In the genomic region with DNA sequence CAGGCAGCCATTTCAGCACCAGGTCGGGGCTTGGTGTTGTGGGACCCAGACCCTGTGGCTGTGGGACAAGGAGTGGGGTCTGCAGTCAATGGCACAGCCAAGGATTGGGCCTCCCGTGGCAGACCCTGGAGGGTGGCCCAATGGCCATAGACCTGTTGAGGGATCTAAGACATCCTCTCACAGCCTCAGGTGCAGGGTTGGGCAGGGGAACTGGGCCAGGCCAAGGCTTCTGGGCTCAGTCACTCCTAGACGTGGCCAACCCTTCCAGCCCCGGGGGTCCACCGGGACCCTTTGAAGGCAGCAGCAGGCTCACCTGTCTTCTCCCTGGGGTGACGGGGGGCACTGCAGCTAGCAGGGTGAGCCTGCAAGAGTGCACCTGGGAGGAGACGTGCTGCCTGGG, we compare ENCODE assay signal across 2 cellular contexts.
TF ChIP-seq lines count a peak whose summit lies in the region.

No MANE protein-coding gene starts in this region.

TF ChIP-seq in WTC11, 78 proteins besides CTCF, POLR2A, EP300 and RAD21 (continued from another document):
- TF ChIP-seq, protein P1, sequence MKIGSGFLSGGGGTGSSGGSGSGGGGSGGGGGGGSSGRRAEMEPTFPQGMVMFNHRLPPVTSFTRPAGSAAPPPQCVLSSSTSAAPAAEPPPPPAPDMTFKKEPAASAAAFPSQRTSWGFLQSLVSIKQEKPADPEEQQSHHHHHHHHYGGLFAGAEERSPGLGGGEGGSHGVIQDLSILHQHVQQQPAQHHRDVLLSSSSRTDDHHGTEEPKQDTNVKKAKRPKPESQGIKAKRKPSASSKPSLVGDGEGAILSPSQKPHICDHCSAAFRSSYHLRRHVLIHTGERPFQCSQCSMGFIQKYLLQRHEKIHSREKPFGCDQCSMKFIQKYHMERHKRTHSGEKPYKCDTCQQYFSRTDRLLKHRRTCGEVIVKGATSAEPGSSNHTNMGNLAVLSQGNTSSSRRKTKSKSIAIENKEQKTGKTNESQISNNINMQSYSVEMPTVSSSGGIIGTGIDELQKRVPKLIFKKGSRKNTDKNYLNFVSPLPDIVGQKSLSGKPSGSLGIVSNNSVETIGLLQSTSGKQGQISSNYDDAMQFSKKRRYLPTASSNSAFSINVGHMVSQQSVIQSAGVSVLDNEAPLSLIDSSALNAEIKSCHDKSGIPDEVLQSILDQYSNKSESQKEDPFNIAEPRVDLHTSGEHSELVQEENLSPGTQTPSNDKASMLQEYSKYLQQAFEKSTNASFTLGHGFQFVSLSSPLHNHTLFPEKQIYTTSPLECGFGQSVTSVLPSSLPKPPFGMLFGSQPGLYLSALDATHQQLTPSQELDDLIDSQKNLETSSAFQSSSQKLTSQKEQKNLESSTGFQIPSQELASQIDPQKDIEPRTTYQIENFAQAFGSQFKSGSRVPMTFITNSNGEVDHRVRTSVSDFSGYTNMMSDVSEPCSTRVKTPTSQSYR (CRISPR knock-in tag; IDR thresholded peaks at IDR 0.05) = no peak
- TF ChIP-seq, protein P2, sequence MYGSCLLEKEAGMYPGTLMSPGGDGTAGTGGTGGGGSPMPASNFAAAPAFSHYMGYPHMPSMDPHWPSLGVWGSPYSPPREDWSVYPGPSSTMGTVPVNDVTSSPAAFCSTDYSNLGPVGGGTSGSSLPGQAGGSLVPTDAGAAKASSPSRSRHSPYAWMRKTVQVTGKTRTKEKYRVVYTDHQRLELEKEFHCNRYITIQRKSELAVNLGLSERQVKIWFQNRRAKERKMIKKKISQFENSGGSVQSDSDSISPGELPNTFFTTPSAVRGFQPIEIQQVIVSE (CRISPR knock-in tag; IDR thresholded peaks at IDR 0.05; ENCODE audit: borderline replicate concordance) = no peak
- TF ChIP-seq, protein P3, sequence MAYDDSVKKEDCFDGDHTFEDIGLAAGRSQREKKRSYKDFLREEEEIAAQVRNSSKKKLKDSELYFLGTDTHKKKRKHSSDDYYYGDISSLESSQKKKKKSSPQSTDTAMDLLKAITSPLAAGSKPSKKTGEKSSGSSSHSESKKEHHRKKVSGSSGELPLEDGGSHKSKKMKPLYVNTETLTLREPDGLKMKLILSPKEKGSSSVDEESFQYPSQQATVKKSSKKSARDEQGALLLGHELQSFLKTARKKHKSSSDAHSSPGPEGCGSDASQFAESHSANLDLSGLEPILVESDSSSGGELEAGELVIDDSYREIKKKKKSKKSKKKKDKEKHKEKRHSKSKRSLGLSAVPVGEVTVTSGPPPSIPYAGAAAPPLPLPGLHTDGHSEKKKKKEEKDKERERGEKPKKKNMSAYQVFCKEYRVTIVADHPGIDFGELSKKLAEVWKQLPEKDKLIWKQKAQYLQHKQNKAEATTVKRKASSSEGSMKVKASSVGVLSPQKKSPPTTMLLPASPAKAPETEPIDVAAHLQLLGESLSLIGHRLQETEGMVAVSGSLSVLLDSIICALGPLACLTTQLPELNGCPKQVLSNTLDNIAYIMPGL (CRISPR knock-in tag; IDR thresholded peaks at IDR 0.05) = no peak

TF ChIP-seq in GM23338, 12 proteins besides CTCF, POLR2A, EP300 and RAD21 (continued from another document):
- TF ChIP-seq, protein P4, sequence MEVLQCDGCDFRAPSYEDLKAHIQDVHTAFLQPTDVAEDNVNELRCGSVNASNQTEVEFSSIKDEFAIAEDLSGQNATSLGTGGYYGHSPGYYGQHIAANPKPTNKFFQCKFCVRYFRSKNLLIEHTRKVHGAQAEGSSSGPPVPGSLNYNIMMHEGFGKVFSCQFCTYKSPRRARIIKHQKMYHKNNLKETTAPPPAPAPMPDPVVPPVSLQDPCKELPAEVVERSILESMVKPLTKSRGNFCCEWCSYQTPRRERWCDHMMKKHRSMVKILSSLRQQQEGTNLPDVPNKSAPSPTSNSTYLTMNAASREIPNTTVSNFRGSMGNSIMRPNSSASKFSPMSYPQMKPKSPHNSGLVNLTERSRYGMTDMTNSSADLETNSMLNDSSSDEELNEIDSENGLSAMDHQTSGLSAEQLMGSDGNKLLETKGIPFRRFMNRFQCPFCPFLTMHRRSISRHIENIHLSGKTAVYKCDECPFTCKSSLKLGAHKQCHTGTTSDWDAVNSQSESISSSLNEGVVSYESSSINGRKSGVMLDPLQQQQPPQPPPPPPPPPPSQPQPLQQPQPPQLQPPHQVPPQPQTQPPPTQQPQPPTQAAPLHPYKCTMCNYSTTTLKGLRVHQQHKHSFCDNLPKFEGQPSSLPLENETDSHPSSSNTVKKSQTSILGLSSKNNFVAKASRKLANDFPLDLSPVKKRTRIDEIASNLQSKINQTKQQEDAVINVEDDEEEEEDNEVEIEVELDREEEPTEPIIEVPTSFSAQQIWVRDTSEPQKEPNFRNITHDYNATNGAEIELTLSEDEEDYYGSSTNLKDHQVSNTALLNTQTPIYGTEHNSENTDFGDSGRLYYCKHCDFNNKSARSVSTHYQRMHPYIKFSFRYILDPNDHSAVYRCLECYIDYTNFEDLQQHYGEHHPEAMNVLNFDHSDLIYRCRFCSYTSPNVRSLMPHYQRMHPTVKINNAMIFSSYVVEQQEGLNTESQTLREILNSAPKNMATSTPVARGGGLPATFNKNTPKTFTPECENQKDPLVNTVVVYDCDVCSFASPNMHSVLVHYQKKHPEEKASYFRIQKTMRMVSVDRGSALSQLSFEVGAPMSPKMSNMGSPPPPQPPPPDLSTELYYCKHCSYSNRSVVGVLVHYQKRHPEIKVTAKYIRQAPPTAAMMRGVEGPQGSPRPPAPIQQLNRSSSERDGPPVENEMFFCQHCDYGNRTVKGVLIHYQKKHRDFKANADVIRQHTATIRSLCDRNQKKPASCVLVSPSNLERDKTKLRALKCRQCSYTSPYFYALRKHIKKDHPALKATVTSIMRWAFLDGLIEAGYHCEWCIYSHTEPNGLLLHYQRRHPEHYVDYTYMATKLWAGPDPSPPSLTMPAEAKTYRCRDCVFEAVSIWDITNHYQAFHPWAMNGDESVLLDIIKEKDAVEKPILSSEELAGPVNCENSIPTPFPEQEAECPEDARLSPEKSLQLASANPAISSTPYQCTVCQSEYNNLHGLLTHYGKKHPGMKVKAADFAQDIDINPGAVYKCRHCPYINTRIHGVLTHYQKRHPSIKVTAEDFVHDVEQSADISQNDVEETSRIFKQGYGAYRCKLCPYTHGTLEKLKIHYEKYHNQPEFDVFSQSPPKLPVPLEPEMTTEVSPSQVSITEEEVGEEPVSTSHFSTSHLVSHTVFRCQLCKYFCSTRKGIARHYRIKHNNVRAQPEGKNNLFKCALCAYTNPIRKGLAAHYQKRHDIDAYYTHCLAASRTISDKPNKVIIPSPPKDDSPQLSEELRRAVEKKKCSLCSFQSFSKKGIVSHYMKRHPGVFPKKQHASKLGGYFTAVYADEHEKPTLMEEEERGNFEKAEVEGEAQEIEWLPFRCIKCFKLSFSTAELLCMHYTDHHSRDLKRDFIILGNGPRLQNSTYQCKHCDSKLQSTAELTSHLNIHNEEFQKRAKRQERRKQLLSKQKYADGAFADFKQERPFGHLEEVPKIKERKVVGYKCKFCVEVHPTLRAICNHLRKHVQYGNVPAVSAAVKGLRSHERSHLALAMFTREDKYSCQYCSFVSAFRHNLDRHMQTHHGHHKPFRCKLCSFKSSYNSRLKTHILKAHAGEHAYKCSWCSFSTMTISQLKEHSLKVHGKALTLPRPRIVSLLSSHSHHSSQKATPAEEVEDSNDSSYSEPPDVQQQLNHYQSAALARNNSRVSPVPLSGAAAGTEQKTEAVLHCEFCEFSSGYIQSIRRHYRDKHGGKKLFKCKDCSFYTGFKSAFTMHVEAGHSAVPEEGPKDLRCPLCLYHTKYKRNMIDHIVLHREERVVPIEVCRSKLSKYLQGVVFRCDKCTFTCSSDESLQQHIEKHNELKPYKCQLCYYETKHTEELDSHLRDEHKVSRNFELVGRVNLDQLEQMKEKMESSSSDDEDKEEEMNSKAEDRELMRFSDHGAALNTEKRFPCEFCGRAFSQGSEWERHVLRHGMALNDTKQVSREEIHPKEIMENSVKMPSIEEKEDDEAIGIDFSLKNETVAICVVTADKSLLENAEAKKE (CRISPR knock-in tag; IDR thresholded peaks at IDR 0.05) = no peak
- TF ChIP-seq EZH2 (IDR thresholded peaks at IDR 0.05; ENCODE audit: low read depth, unreplicated experiment) (no peak), ZNF331 (CRISPR knock-in tag; IDR thresholded peaks at IDR 0.05; ENCODE audit: low read depth) (no peak), NANOG (IDR thresholded peaks at IDR 0.05; ENCODE audit: borderline replicate concordance) (no peak), ZNF114 (CRISPR knock-in tag; IDR thresholded peaks at IDR 0.05) (no peak), EZH2phosphoT487 (IDR thresholded peaks at IDR 0.05; ENCODE audit: unreplicated experiment) (no peak), CREB1 (CRISPR knock-in tag; IDR thresholded peaks at IDR 0.05; ENCODE audit: low read depth) (no peak), POLR2AphosphoS5 (IDR thresholded peaks at IDR 0.05; ENCODE audit: low read depth) (no peak), JUNB (IDR thresholded peaks at IDR 0.05; ENCODE audit: unreplicated experiment) (no peak), STAT1 (IDR thresholded peaks at IDR 0.05; ENCODE audit: unreplicated experiment) (no peak)
- TF ChIP-seq, protein P5, sequence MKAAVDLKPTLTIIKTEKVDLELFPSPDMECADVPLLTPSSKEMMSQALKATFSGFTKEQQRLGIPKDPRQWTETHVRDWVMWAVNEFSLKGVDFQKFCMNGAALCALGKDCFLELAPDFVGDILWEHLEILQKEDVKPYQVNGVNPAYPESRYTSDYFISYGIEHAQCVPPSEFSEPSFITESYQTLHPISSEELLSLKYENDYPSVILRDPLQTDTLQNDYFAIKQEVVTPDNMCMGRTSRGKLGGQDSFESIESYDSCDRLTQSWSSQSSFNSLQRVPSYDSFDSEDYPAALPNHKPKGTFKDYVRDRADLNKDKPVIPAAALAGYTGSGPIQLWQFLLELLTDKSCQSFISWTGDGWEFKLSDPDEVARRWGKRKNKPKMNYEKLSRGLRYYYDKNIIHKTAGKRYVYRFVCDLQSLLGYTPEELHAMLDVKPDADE (IDR thresholded peaks at IDR 0.05) = no peak
TF ChIP-seq in GM23338: peak in this region for 0.
